In the genomic region with DNA sequence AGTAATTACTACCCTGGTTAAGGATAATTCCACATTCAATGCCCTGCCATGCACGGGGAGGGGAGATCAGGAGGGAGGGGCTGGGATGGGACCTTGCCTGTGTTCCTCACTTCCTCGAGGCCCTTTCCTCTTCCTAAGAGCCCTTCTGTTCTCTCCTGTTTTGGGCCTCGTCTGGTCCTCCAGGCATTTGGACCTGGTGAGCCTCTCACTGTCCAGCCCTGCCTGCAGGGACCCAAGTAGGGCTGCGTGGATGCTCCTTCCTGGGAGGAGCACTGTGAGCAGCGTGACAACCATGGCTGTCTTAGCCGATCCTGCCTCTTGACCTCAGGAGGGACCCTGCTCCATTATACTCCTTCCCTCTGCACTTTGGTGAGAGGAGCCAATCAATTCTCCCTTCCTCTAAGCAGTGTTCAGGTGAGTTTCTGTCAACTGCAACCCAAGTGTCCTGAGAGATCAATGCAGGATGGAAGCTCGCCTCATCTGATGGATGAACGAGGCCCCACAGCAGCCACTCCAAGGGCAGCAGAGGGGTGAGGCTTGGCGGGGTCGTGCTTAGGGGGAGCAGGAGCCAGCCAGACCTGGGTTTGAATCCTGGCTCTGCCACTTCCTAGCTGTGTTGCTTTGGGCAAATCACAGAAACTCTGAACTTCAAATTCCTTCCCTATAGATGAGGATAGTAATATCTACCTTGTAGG, we compare ENCODE assay signal across 1 cellular context.
TF ChIP-seq lines count a peak whose summit lies in the region.

No MANE protein-coding gene starts in this region.

TF ChIP-seq in IMR-90, 13 proteins besides CTCF, POLR2A, EP300 and RAD21:
- TF ChIP-seq MXI1 (IDR thresholded peaks at IDR 0.05; ENCODE audit: borderline replicate concordance, low read depth, low read length): no peak
- TF ChIP-seq RFX5 (IDR thresholded peaks at IDR 0.05; ENCODE audit: low read depth, low read length): no peak
- no peak for TF ChIP-seq MAFK (IDR thresholded peaks at IDR 0.05; ENCODE audit: low read depth, low read length)
- TF ChIP-seq, protein P1, sequence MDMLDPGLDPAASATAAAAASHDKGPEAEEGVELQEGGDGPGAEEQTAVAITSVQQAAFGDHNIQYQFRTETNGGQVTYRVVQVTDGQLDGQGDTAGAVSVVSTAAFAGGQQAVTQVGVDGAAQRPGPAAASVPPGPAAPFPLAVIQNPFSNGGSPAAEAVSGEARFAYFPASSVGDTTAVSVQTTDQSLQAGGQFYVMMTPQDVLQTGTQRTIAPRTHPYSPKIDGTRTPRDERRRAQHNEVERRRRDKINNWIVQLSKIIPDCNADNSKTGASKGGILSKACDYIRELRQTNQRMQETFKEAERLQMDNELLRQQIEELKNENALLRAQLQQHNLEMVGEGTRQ (IDR thresholded peaks at IDR 0.05; ENCODE audit: low read depth, low read length): no peak
- no peak for TF ChIP-seq RCOR1 (IDR thresholded peaks at IDR 0.05; ENCODE audit: insufficient replicate concordance, low read length)
- TF ChIP-seq CHD1 (IDR thresholded peaks at IDR 0.05; ENCODE audit: low read depth, low read length): no peak
- TF ChIP-seq NFE2L2 (IDR thresholded peaks at IDR 0.05; ENCODE audit: low read depth, low read length): no peak
